In the genomic region with DNA sequence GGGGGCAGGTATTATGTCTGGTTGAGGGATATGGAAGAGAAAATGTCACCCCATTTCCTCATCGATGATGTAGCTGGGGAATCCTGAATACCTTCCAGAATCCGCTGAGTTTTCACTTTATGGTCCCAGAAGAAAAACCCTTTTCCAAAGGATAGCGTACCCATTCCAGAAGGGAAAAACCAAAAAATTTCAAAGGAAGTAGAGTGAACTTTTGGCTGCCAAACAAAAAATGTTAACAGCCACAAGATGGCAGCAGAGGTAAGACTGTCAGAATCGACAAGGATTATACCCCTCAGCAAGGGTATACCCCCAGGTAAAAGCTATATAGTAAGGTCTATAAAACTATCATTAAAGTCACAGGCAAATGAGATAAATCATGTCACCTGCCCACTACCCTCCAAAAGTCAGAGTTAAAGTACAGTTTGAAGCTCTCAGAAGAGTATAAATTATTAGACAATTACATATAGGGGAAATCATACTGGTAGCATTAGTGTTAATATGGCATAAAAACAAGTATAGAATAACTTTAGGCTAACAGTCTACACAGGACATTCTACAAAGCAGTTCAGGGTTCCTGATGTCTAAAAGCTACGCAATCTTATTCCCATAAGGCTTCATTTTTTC, we compare ENCODE assay signal across 10 cellular contexts. TPM values are rescaled to one million over a fixed set of nuclear protein-coding genes. Genes with fewer than 3 reads are reported as not detected.
DNase-seq lines count a peak whose midpoint lies in the region; ATAC-seq and TF ChIP-seq lines count a peak whose summit lies in the region.
"Had no signal": no experiment of that assay in that cellular context is flagged by ENCODE, and none has a peak within 500 bp of the region (broad histone marks: within the 10 kb centered on the region; RNA-seq: fewer than 3 reads in every experiment).

No MANE protein-coding gene starts in this region.

- peaks cover 44% of the 10 kb centered on the region for H3K36me3 Mint-ChIP-seq in activated T-cell treated with anti-CD3 and anti-CD28 coated beads, Interleukin-2, amount 50 U/mL, for 4 hours (ENCODE audit: insufficient read depth)

- H3K36me3 ChIP-seq in testis (ENCODE audit: low read depth, missing control alignments), result no peaks in the 10 kb centered on the region
- peaks cover 87% of the 10 kb centered on the region for H3K36me3 ChIP-seq in suprapubic skin

- no peak for DNase-seq in activated T-cell treated with anti-CD3 and anti-CD28 coated beads, Interleukin-2, amount 50 U/mL, for 4 hours
- DNase-seq in activated T-cell treated with anti-CD3 and anti-CD28 coated beads for 4 hours (no peak), SK-MEL-5 (ENCODE audit: low read depth, low spot score) (peak; percentile 65), glomerular visceral epithelial cell (ENCODE audit: extremely low spot score) (peak; percentile 47), testis (no peak), NCI-H1105 (lab: John Stamatoyannopoulos, UW) (no peak), suprapubic skin (ENCODE audit: low spot score in 2 of 2) (no peak)
- DNase-seq: DMS 273 treated with DMSO at 0.1 percent for 48 hours, NCI-H1694 treated with DMSO at 0.1 percent for 48 hours had no signal

- no peak overlapping the region for H3K4me3 Mint-ChIP-seq in activated T-cell treated with anti-CD3 and anti-CD28 coated beads, Interleukin-2, amount 50 U/mL, for 4 hours

- H3K27me3 Mint-ChIP-seq in activated T-cell treated with anti-CD3 and anti-CD28 coated beads, Interleukin-2, amount 50 U/mL, for 4 hours (ENCODE audit: low read depth), result no peaks in the 10 kb centered on the region

- no peak for TF ChIP-seq POLR2A in testis (IDR thresholded peaks at IDR 0.05)
- no peak for TF ChIP-seq POLR2A in suprapubic skin (IDR thresholded peaks at IDR 0.05)

- no peak overlapping the region for H3K4me3 ChIP-seq in testis
- no peak overlapping the region for H3K4me3 ChIP-seq in suprapubic skin

- H3K27ac ChIP-seq in testis (no peak overlapping the region), suprapubic skin (no peak overlapping the region)

- in situ Hi-C loops in SK-MEL-5 (cut with HindIII; ENCODE audit: low pct_unique_long_range_greater_than_20kb, low sequenced_read_pairs), result no loop called here

- H3K4me1 ChIP-seq in testis, result peaks cover 6% of the 10 kb centered on the region
- peaks cover 36% of the 10 kb centered on the region for H3K4me1 ChIP-seq in suprapubic skin

- H3K9me3 Mint-ChIP-seq in activated T-cell treated with anti-CD3 and anti-CD28 coated beads, Interleukin-2, amount 50 U/mL, for 4 hours, result no peaks in the 10 kb centered on the region

- TF ChIP-seq EP300 in suprapubic skin (IDR thresholded peaks at IDR 0.05), result no peak

- 62 to 72% methylated on average over 5 of the region's 5 CpGs for WGBS in testis, 2 donors
- 59% methylated on average over 5 of the region's 5 CpGs for WGBS in suprapubic skin

- ATAC-seq in activated T-cell treated with anti-CD3 and anti-CD28 coated beads, Interleukin-2, amount 50 U/mL, for 4 hours, result peak; percentile 77 to 80
- no peak for ATAC-seq in GM19324 (IDR thresholded peaks at IDR 0.05; ENCODE audit: low FRiP score, unreplicated experiment)

- H3K9me3 ChIP-seq in testis, result no peaks in the 10 kb centered on the region
- H3K9me3 ChIP-seq in suprapubic skin, result no peaks in the 10 kb centered on the region

- H3K4me1 Mint-ChIP-seq in activated T-cell treated with anti-CD3 and anti-CD28 coated beads, Interleukin-2, amount 50 U/mL, for 4 hours (ENCODE audit: low read depth), result peaks cover 16% of the 10 kb centered on the region

- peak; percentile 40 to 57 (median 42) for TF ChIP-seq CTCF in testis (IDR thresholded peaks at IDR 0.05)
- peak in 1 of 2 donors; percentile 55 for TF ChIP-seq CTCF in suprapubic skin (IDR thresholded peaks at IDR 0.05)

- no peaks in the 10 kb centered on the region for H3K27me3 ChIP-seq in testis
- no peaks in the 10 kb centered on the region for H3K27me3 ChIP-seq in suprapubic skin

- intact Hi-C loops in testis (cut with DNase I; ENCODE audit: low total_unique reads), result no loop called here

RNA-seq across cellular contexts. Expression of a gene that starts 18.0 kb away (rescaled TPM):
- 100 to 1,000 TPM; 195 to 200 (median 196) TPM for total RNA-seq in activated T-cell treated with anti-CD3 and anti-CD28 coated beads, Interleukin-2, amount 50 U/mL, for 4 hours
- total RNA-seq in SK-MEL-5 (2014; rRNA removed; shearing (Covaris generic)), result 69.7 and 83.0 TPM in 2 replicates
- polyA plus RNA-seq in SK-MEL-5 (2015; cell fraction: cytosol; rRNA removed), result 68.6 and 75.8 TPM in 2 replicates
- 727 and 884 TPM in 2 replicates for polyA plus RNA-seq in SK-MEL-5 (2015; cell fraction: nucleus; rRNA removed)
- total RNA-seq in testis (100 to 1,000 TPM; 209 to 216 TPM), suprapubic skin (100 to 1,000 TPM in 2 of 4 donors, 10 to 100 TPM in 2; 78.7 to 217 (median 103) TPM)
- 151 TPM for polyA plus RNA-seq in testis (ENCODE audit: insufficient read depth, low read depth, low replicate concordance)

RNA-seq across cellular contexts. Expression of a gene that starts 18.4 kb away (rescaled TPM):
- total RNA-seq in activated T-cell treated with anti-CD3 and anti-CD28 coated beads, Interleukin-2, amount 50 U/mL, for 4 hours, result 10 to 100 TPM; 34.6 to 39.9 (median 36.9) TPM
- 65.5 and 70.6 TPM in 2 replicates for total RNA-seq in SK-MEL-5 (2014; rRNA removed; shearing (Covaris generic))
- polyA plus RNA-seq in SK-MEL-5 (2015; cell fraction: cytosol; rRNA removed), result 32.9 and 44.8 TPM in 2 replicates
- polyA plus RNA-seq in SK-MEL-5 (2015; cell fraction: nucleus; rRNA removed), result 57.5 and 76.6 TPM in 2 replicates
- total RNA-seq in testis, result 10 to 100 TPM; 17.7 to 26.9 TPM
- 60.8 TPM for polyA plus RNA-seq in testis (ENCODE audit: insufficient read depth, low read depth, low replicate concordance)
- total RNA-seq in suprapubic skin, result 10 to 100 TPM; 10.1 to 22.7 (median 18.6) TPM

RNA-seq across cellular contexts. Expression of a gene that starts 19.6 kb away (rescaled TPM):
- total RNA-seq in activated T-cell treated with anti-CD3 and anti-CD28 coated beads, Interleukin-2, amount 50 U/mL, for 4 hours, result under 1 TPM; 0.51 to 0.87 (median 0.65) TPM
- 0.96 and 1.1 TPM in 2 replicates for total RNA-seq in SK-MEL-5 (2014; rRNA removed; shearing (Covaris generic))
- 1.3 and 2.2 TPM in 2 replicates for polyA plus RNA-seq in SK-MEL-5 (2015; cell fraction: cytosol; rRNA removed)
- polyA plus RNA-seq in SK-MEL-5 (2015; cell fraction: nucleus; rRNA removed), result 12.3 and 13.5 TPM in 2 replicates
- total RNA-seq in testis, result 10 to 100 TPM; 10.2 TPM
- polyA plus RNA-seq in testis (ENCODE audit: insufficient read depth, low read depth, low replicate concordance), result 3.9 TPM
- total RNA-seq in suprapubic skin, result 1 to 10 TPM; 3.4 to 8.4 (median 5.7) TPM

RNA-seq across cellular contexts. Expression of a gene that starts 27.9 kb away (rescaled TPM):
- not detected for total RNA-seq in activated T-cell treated with anti-CD3 and anti-CD28 coated beads, Interleukin-2, amount 50 U/mL, for 4 hours
- total RNA-seq in SK-MEL-5 (2014; rRNA removed; shearing (Covaris generic)), result not detected in 2 replicates
- not detected in 2 replicates for polyA plus RNA-seq in SK-MEL-5 (2015; cell fraction: cytosol; rRNA removed)
- not detected in 2 replicates for polyA plus RNA-seq in SK-MEL-5 (2015; cell fraction: nucleus; rRNA removed)
- total RNA-seq in testis, result not detected
- polyA plus RNA-seq in testis (ENCODE audit: insufficient read depth, low read depth, low replicate concordance), result not detected
- total RNA-seq in suprapubic skin, result not detected

RNA-seq across cellular contexts. Expression of a gene that starts 34.9 kb away (rescaled TPM):
- not detected for total RNA-seq in activated T-cell treated with anti-CD3 and anti-CD28 coated beads, Interleukin-2, amount 50 U/mL, for 4 hours
- not detected in 2 replicates for total RNA-seq in SK-MEL-5 (2014; rRNA removed; shearing (Covaris generic))
- not detected in 2 replicates for polyA plus RNA-seq in SK-MEL-5 (2015; cell fraction: cytosol; rRNA removed)
- not detected in 2 replicates for polyA plus RNA-seq in SK-MEL-5 (2015; cell fraction: nucleus; rRNA removed)
- total RNA-seq in testis, result under 1 TPM; 0.12 to 0.31 TPM
- 0.20 TPM for polyA plus RNA-seq in testis (ENCODE audit: insufficient read depth, low read depth, low replicate concordance)
- total RNA-seq in suprapubic skin, result not detected

Comparison
In these comparisons a context has a peak if more than half of its experiments do, and no peak if none do; other contexts are left out.
1. DNase-seq: peak in SK-MEL-5 (single experiment) and glomerular visceral epithelial cell (single experiment); none in activated T-cell treated with anti-CD3 and anti-CD28 coated beads, Interleukin-2, amount 50 U/mL, for 4 hours (single experiment), activated T-cell treated with anti-CD3 and anti-CD28 coated beads for 4 hours (single experiment), testis (single experiment), NCI-H1105 (single experiment) and suprapubic skin (0 of 2).